Comparison of ENCODE assay signal across 8 cellular contexts in the genomic region with DNA sequence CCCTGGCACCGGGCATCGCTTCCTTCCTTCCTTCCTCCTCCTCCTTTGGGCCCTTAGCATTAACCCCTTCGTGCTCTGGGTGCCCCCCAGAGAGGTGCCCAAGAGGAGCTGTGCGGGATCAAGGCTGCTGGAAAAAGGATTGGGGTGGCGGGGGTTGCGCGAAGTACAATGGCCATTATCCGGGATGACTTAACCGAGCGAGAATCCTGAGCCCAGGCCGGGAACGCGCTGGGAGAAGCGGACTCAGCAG. TPM values are rescaled to one million over a fixed set of nuclear protein-coding genes. Genes with fewer than 3 reads are reported as not detected.
DNase-seq lines count a peak whose midpoint lies in the region; ATAC-seq, FAIRE-seq and TF ChIP-seq lines count a peak whose summit lies in the region.

No MANE protein-coding gene starts in this region.

- POLR2A ChIA-PET in K562 (lab: Yijun Ruan, JAX), result interaction anchor here (0.7 to 6.6 kb wide), 13 partner anchors 8 to 226 kb away, joined by 3 to 103 read pairs (median 8); partner anchors contain the start of genes LMBR1L, RHEBL1, RND1 and TUBA1B

- peak overlapping the region; percentile 81 for H3K4me2 ChIP-seq in K562 (ENCODE audit: insufficient read depth, low read length)

- TF ChIP-seq CTCF in left ventricle myocardium inferior (IDR thresholded peaks at IDR 0.05; ENCODE audit: borderline replicate concordance), result no peak
- TF ChIP-seq CTCF in K562 (IDR thresholded peaks at IDR 0.05 in 2 of 3, conservative IDR thresholded peaks at IDR 0.05 in 1 of 3; ENCODE audit: insufficient read depth in 2 of 3, low read depth in 1 of 3, low read length in 3 of 3), result no peak
- TF ChIP-seq CTCF in upper lobe of left lung (IDR thresholded peaks at IDR 0.05), result no peak

- H3K27me3 ChIP-seq in left ventricle myocardium inferior (ENCODE audit: low read depth) (peaks cover 64% of the 10 kb centered on the region), K562 (ENCODE audit: control insufficient read depth in 2 of 2, insufficient read depth in 2 of 2, low read length in 2 of 2) (no peaks in the 10 kb centered on the region), upper lobe of left lung (peaks cover 0 to 53% (median 27%) of the 10 kb centered on the region in 4 donors)

- peak overlapping the region; percentile 92 for H2AFZ ChIP-seq in K562 (ENCODE audit: low read depth, low read length)

- H3K79me2 ChIP-seq in K562 (ENCODE audit: control insufficient read depth, insufficient read depth, low read length), result peaks cover 12% of the 10 kb centered on the region; the same call in 1 of the 3 replicates

- TF ChIP-seq POLR2A in K562 (conservative IDR thresholded peaks at IDR 0.05) (no peak), upper lobe of left lung (IDR thresholded peaks at IDR 0.05) (no peak), H54 (IDR thresholded peaks at IDR 0.05; ENCODE audit: low read depth, low read length) (no peak)

- CTCF ChIA-PET in K562 (lab: Yijun Ruan, JAX; ENCODE audit: low intra/inter-chr PET ratio), result interaction anchor here (0.6 to 1.8 kb wide), 5 partner anchors 19 to 142 kb away, joined by 3 to 15 read pairs (median 4); no protein-coding TSS in a partner anchor

- no peak for ATAC-seq in left cardiac atrium
- ATAC-seq in K562, result no peak
- no peak for ATAC-seq in upper lobe of left lung (ENCODE audit: low FRiP score in 2 of 2)

- H3K27ac ChIP-seq in left ventricle myocardium inferior (replicated peaks) (peak overlapping the region; percentile 4), K562 (ENCODE audit: extremely low read depth, low read depth, low read length) (peak overlapping the region; percentile 91), mesodermal cell (ENCODE audit: low read depth, low read length, severe bottlenecking) (no peak overlapping the region), upper lobe of left lung (peak overlapping the region in 2 of 4 donors; percentile 46 to 68)

- peak overlapping the region; percentile 65 to 85 for H3K9ac ChIP-seq in K562 (ENCODE audit: insufficient read depth in 1 of 2, low read depth in 2 of 2, low read length in 2 of 2)

- H3K9me3 ChIP-seq in left ventricle myocardium inferior (replicated peaks) (no peaks in the 10 kb centered on the region), K562 (replicated peaks; ENCODE audit: control insufficient read depth, insufficient read depth, low read depth, low read length) (no peaks in the 10 kb centered on the region), mesodermal cell (ENCODE audit: control insufficient read depth, low read length) (no peaks in the 10 kb centered on the region), upper lobe of left lung (no peaks in the 10 kb centered on the region)

- intact Hi-C loops in left ventricle myocardium inferior (cut with micrococcal nuclease), result no loop called here
- intact Hi-C loops in left cardiac atrium (cut with DNase I), result no loop called here
- intact Hi-C loops in K562 (cut with micrococcal nuclease), result loop anchor here (1.0 to 2.0 kb wide), 2 partner anchors 39 to 92 kb away; partner anchors contain the start of genes DDN and TUBA1B

- in situ Hi-C loops in K562 (cut with MboI), result no loop called here

- H3K4me3 ChIP-seq in left ventricle myocardium inferior (peak overlapping the region; percentile 59), K562 (peak overlapping the region; percentile 26), mesodermal cell (ENCODE audit: extremely low read depth, insufficient read depth, low read length, poor library complexity, severe bottlenecking) (peak overlapping the region; percentile 22), upper lobe of left lung (peak overlapping the region in 3 of 4 donors; percentile 28 to 43 (median 34))

- FAIRE-seq in K562 (lab: Jason Lieb, UNC) (no peak), H54 (lab: Jason Lieb, UNC) (no peak)

- H3K4me1 ChIP-seq in left ventricle myocardium inferior (peaks cover 75% of the 10 kb centered on the region), K562 (replicated peaks in 1 of 2; ENCODE audit: control insufficient read depth in 2 of 2, insufficient read depth in 2 of 2, low read length in 2 of 2) (peaks cover 73 to 74% of the 10 kb centered on the region in 2 experiments), mesodermal cell (ENCODE audit: control insufficient read depth, insufficient read depth, low read length, poor library complexity, severe bottlenecking) (peaks cover 25% of the 10 kb centered on the region), upper lobe of left lung (peaks cover 66 to 77% (median 70%) of the 10 kb centered on the region in 4 donors)

- no peaks in the 10 kb centered on the region for H3K9me1 ChIP-seq in K562 (ENCODE audit: control insufficient read depth, insufficient read depth, low read length)

- WGBS in K562 (ENCODE audit: insufficient coverage, low coverage, missing lambda C conversion rate), result 5% methylated on average over 14 of the region's 14 CpGs
- 1 to 6% methylated on average over 10 to 13 of the region's 14 CpGs for WGBS in mesodermal cell (ENCODE audit: insufficient coverage in 2 of 2), 2 experiments
- 0 to 3% methylated on average over 4 to 13 of the region's 14 CpGs for WGBS in upper lobe of left lung, 2 donors

- DNase-seq in left ventricle myocardium inferior (no peak), left cardiac atrium (no peak), K562 (ENCODE audit: extremely low read depth in 1 of 4, low spot score in 3 of 4) (no peak), upper lobe of left lung (no peak), medulla oblongata (ENCODE audit: extremely low spot score) (no peak), H54 (ENCODE audit: insufficient read length, low spot score) (no peak), NCI-H510A treated with DMSO at 0.1 percent for 48 hours (lab: John Stamatoyannopoulos, UW) (no peak)

- H3K36me3 ChIP-seq in left ventricle myocardium inferior (peaks cover 10% of the 10 kb centered on the region), K562 (ENCODE audit: control insufficient read depth, insufficient read depth, low read length) (peaks cover 4% of the 10 kb centered on the region; the same call in 1 of the 3 replicates), mesodermal cell (ENCODE audit: control insufficient read depth, insufficient read depth, low read length) (peaks cover 12% of the 10 kb centered on the region), upper lobe of left lung (peaks cover 0 to 4% (median 1%) of the 10 kb centered on the region in 4 donors)

- TF ChIP-seq RAD21 in K562 (CRISPR knock-in tag; conservative IDR thresholded peaks at IDR 0.05 in 1 of 2, IDR thresholded peaks at IDR 0.05 in 1 of 2), result no peak

- no TSS peak for BruUV-seq in K562 (replicated peaks; lab: Mats Ljungman, UMichigan)

- TF ChIP-seq EP300 in K562 (IDR thresholded peaks at IDR 0.05; ENCODE audit: low read length), result no peak
- TF ChIP-seq EP300 in upper lobe of left lung (IDR thresholded peaks at IDR 0.05), result no peak

- no peaks in the 10 kb centered on the region for H4K20me1 ChIP-seq in K562 (replicated peaks; ENCODE audit: control insufficient read depth, insufficient read depth, low read length)

RNA-seq across cellular contexts. Expression of gene DHH, which starts 2.8 kb away (rescaled TPM):
- total RNA-seq in left ventricle myocardium inferior (0.41 TPM), left cardiac atrium (1 to 10 TPM in 1 of 2 donors, under 1 TPM in 1; 0.97 to 1.0 TPM), K562 (2014; rRNA removed) (1.7 and 2.6 TPM in 2 replicates), K562 (2014; rRNA removed; fragmentation: Illumina TruSeq; extraction: Trizol) (0.40 and 0.45 TPM in 2 replicates), K562 (2015; rRNA removed; fragmentation: Illumina TruSeq; extraction: Trizol) (1.1 and 1.2 TPM in 2 replicates), K562 (2021) (2.2 and 2.3 TPM in 2 replicates), upper lobe of left lung (1 to 10 TPM in 2 of 6 donors, under 1 TPM in 3, not detected in 1; 0.39 to 3.1 (median 0.76) TPM)
- 2.7 and 5.1 TPM in 2 replicates for total RNA-seq in K562 (2011; cell fraction: chromatin; rRNA removed; ENCODE audit: low replicate concordance)
- 2.7 and 3.2 TPM in 2 replicates for total RNA-seq in K562 (2011; cell fraction: nucleolus; rRNA removed)
- total RNA-seq in K562 (2011; cell fraction: nucleoplasm; rRNA removed), result 2.7 and 3.6 TPM in 2 replicates
- polyA plus RNA-seq in K562 (2011; rRNA removed) (0.29 and 2.4 TPM in 2 replicates), K562 (2014; fragmentation: Illumina TruSeq; extraction: Trizol) (0.54 and 0.60 TPM in 2 replicates), K562 (2014; fragmentation: Nextera tagmentation; extraction: Ambion mirVana) (under 1 TPM; 0.07 to 0.11 TPM), K562 (2014; rRNA removed) (1.8 and 2.4 TPM in 2 replicates)
- polyA plus RNA-seq in K562 (2011; cell fraction: cytosol; rRNA removed), result 1.1 and 2.6 TPM in 2 replicates
- polyA plus RNA-seq in K562 (2011; cell fraction: nucleus; rRNA removed), result 1.0 and 4.5 TPM in 2 replicates
- 1.8 and 1.9 TPM in 2 replicates for polyA plus RNA-seq in K562 (2012)
- 0.53 and 1.9 TPM in 2 replicates for polyA minus RNA-seq in K562 (2011; rRNA and poly(A)+ RNA removed)
- 0.86 and 4.6 TPM in 2 replicates for polyA minus RNA-seq in K562 (2011; cell fraction: cytosol; rRNA and poly(A)+ RNA removed)
- polyA minus RNA-seq in K562 (2011; cell fraction: nucleus; rRNA and poly(A)+ RNA removed), result 1.1 and 6.0 TPM in 2 replicates
- polyA plus RNA-seq in mesodermal cell (2013, experiment 1 of 2), result 0.11 TPM
- 0.25 TPM for polyA plus RNA-seq in mesodermal cell (2013, experiment 2 of 2)

RNA-seq across cellular contexts. Expression of gene LMBR1L, which starts 18.9 kb away (rescaled TPM):
- total RNA-seq in left ventricle myocardium inferior (27.5 TPM), left cardiac atrium (10 to 100 TPM; 24.4 to 46.0 TPM), K562 (2014; rRNA removed) (31.6 and 32.1 TPM in 2 replicates), K562 (2014; rRNA removed; fragmentation: Illumina TruSeq; extraction: Trizol) (25.7 and 26.3 TPM in 2 replicates), K562 (2015; rRNA removed; fragmentation: Illumina TruSeq; extraction: Trizol) (26.9 and 27.8 TPM in 2 replicates), K562 (2021) (49.5 and 52.8 TPM in 2 replicates), upper lobe of left lung (100 to 1,000 TPM in 1 of 6 donors, 10 to 100 TPM in 5; 20.4 to 108 (median 57.7) TPM)
- 216 and 486 TPM in 2 replicates for total RNA-seq in K562 (2011; cell fraction: chromatin; rRNA removed; ENCODE audit: low replicate concordance)
- 269 and 303 TPM in 2 replicates for total RNA-seq in K562 (2011; cell fraction: nucleolus; rRNA removed)
- total RNA-seq in K562 (2011; cell fraction: nucleoplasm; rRNA removed), result 288 and 295 TPM in 2 replicates
- polyA plus RNA-seq in K562 (2011; rRNA removed) (57.0 and 99.6 TPM in 2 replicates), K562 (2014; fragmentation: Illumina TruSeq; extraction: Trizol) (45.4 and 54.3 TPM in 2 replicates), K562 (2014; fragmentation: Nextera tagmentation; extraction: Ambion mirVana) (1 to 10 TPM; 2.5 to 5.3 TPM), K562 (2014; rRNA removed) (31.1 and 40.4 TPM in 2 replicates)
- polyA plus RNA-seq in K562 (2011; cell fraction: cytosol; rRNA removed), result 46.3 and 55.0 TPM in 2 replicates
- polyA plus RNA-seq in K562 (2011; cell fraction: nucleus; rRNA removed), result 401 and 500 TPM in 2 replicates
- polyA plus RNA-seq in K562 (2012), result 40.7 and 72.9 TPM in 2 replicates
- 53.8 and 60.1 TPM in 2 replicates for polyA minus RNA-seq in K562 (2011; rRNA and poly(A)+ RNA removed)
- 26.1 and 27.5 TPM in 2 replicates for polyA minus RNA-seq in K562 (2011; cell fraction: cytosol; rRNA and poly(A)+ RNA removed)
- polyA minus RNA-seq in K562 (2011; cell fraction: nucleus; rRNA and poly(A)+ RNA removed), result 89.8 and 168 TPM in 2 replicates
- 84.0 TPM for polyA plus RNA-seq in mesodermal cell (2013, experiment 1 of 2)
- polyA plus RNA-seq in mesodermal cell (2013, experiment 2 of 2), result 67.7 TPM

RNA-seq across cellular contexts. Expression of gene RHEBL1, which starts 22.0 kb away (rescaled TPM):
- total RNA-seq in left ventricle myocardium inferior (not detected), left cardiac atrium (under 1 TPM; 0.24 to 0.41 TPM), K562 (2014; rRNA removed) (6.8 and 7.2 TPM in 2 replicates), K562 (2014; rRNA removed; fragmentation: Illumina TruSeq; extraction: Trizol) (8.2 and 8.5 TPM in 2 replicates), K562 (2015; rRNA removed; fragmentation: Illumina TruSeq; extraction: Trizol) (4.0 and 4.3 TPM in 2 replicates), K562 (2021) (7.7 and 8.8 TPM in 2 replicates), upper lobe of left lung (1 to 10 TPM in 2 of 6 donors, under 1 TPM in 2, not detected in 2; 0.97 to 1.4 (median 1.2) TPM)
- total RNA-seq in K562 (2011; cell fraction: chromatin; rRNA removed; ENCODE audit: low replicate concordance), result 4.6 and 10.2 TPM in 2 replicates
- total RNA-seq in K562 (2011; cell fraction: nucleolus; rRNA removed), result 9.2 and 10.9 TPM in 2 replicates
- total RNA-seq in K562 (2011; cell fraction: nucleoplasm; rRNA removed), result 6.1 and 7.3 TPM in 2 replicates
- polyA plus RNA-seq in K562 (2011; rRNA removed) (8.1 and 10.4 TPM in 2 replicates), K562 (2014; fragmentation: Illumina TruSeq; extraction: Trizol) (7.0 and 9.7 TPM in 2 replicates), K562 (2014; fragmentation: Nextera tagmentation; extraction: Ambion mirVana) (10 to 100 TPM; 27.4 to 36.1 TPM), K562 (2014; rRNA removed) (10.0 and 14.4 TPM in 2 replicates)
- polyA plus RNA-seq in K562 (2011; cell fraction: cytosol; rRNA removed), result 9.1 and 11.5 TPM in 2 replicates
- polyA plus RNA-seq in K562 (2011; cell fraction: nucleus; rRNA removed), result 13.8 and 23.9 TPM in 2 replicates
- 5.5 and 12.1 TPM in 2 replicates for polyA plus RNA-seq in K562 (2012)
- 5.4 and 5.5 TPM in 2 replicates for polyA minus RNA-seq in K562 (2011; rRNA and poly(A)+ RNA removed)
- polyA minus RNA-seq in K562 (2011; cell fraction: cytosol; rRNA and poly(A)+ RNA removed), result 3.2 and 3.9 TPM in 2 replicates
- polyA minus RNA-seq in K562 (2011; cell fraction: nucleus; rRNA and poly(A)+ RNA removed), result 2.3 and 4.0 TPM in 2 replicates
- 4.6 TPM for polyA plus RNA-seq in mesodermal cell (2013, experiment 1 of 2)
- polyA plus RNA-seq in mesodermal cell (2013, experiment 2 of 2), result 4.5 TPM

RNA-seq across cellular contexts. Expression of gene KMT2D, which starts 31.2 kb away (rescaled TPM):
- total RNA-seq in left ventricle myocardium inferior, result 38.5 TPM
- total RNA-seq in left cardiac atrium, result 10 to 100 TPM; 44.1 to 47.4 TPM
- total RNA-seq in K562 (2011; cell fraction: chromatin; rRNA removed; ENCODE audit: low replicate concordance), result 218 and 331 TPM in 2 replicates
- 143 and 150 TPM in 2 replicates for total RNA-seq in K562 (2011; cell fraction: nucleolus; rRNA removed)
- total RNA-seq in K562 (2011; cell fraction: nucleoplasm; rRNA removed), result 136 and 138 TPM in 2 replicates
- total RNA-seq in K562 (2014; rRNA removed), result 17.5 and 23.5 TPM in 2 replicates
- 10.5 and 10.6 TPM in 2 replicates for total RNA-seq in K562 (2014; rRNA removed; fragmentation: Illumina TruSeq; extraction: Trizol)
- total RNA-seq in K562 (2015; rRNA removed; fragmentation: Illumina TruSeq; extraction: Trizol), result 13.7 and 20.1 TPM in 2 replicates
- 89.5 and 93.7 TPM in 2 replicates for total RNA-seq in K562 (2021)
- polyA plus RNA-seq in K562 (2011; rRNA removed), result 9.9 and 15.2 TPM in 2 replicates
- 9.3 and 9.7 TPM in 2 replicates for polyA plus RNA-seq in K562 (2011; cell fraction: cytosol; rRNA removed)
- polyA plus RNA-seq in K562 (2011; cell fraction: nucleus; rRNA removed), result 68.2 and 72.0 TPM in 2 replicates
- polyA plus RNA-seq in K562 (2012), result 37.5 and 39.4 TPM in 2 replicates
- polyA plus RNA-seq in K562 (2014; fragmentation: Illumina TruSeq; extraction: Trizol), result 53.8 and 73.7 TPM in 2 replicates
- polyA plus RNA-seq in K562 (2014; fragmentation: Nextera tagmentation; extraction: Ambion mirVana), result 1 to 10 TPM in 1 of 2 experiments, under 1 TPM in 1; 0.22 to 1.4 TPM
- 33.3 and 42.1 TPM in 2 replicates for polyA plus RNA-seq in K562 (2014; rRNA removed)
- 18.1 and 20.1 TPM in 2 replicates for polyA minus RNA-seq in K562 (2011; rRNA and poly(A)+ RNA removed)
- polyA minus RNA-seq in K562 (2011; cell fraction: cytosol; rRNA and poly(A)+ RNA removed), result 58.5 and 91.1 TPM in 2 replicates
- polyA minus RNA-seq in K562 (2011; cell fraction: nucleus; rRNA and poly(A)+ RNA removed), result 19.0 and 36.2 TPM in 2 replicates
- 37.0 TPM for polyA plus RNA-seq in mesodermal cell (2013, experiment 1 of 2)
- polyA plus RNA-seq in mesodermal cell (2013, experiment 2 of 2), result 20.3 TPM
- total RNA-seq in upper lobe of left lung, result 100 to 1,000 TPM in 5 of 6 donors, 10 to 100 TPM in 1; 91.5 to 250 (median 112) TPM

RNA-seq across cellular contexts. Expression of gene TUBA1B, which starts 39.4 kb away (rescaled TPM):
- total RNA-seq in left ventricle myocardium inferior (318 TPM), left cardiac atrium (100 to 1,000 TPM; 577 to 615 TPM), K562 (2014; rRNA removed) (2,537 and 3,283 TPM in 2 replicates), K562 (2014; rRNA removed; fragmentation: Illumina TruSeq; extraction: Trizol) (1,855 and 2,189 TPM in 2 replicates), K562 (2015; rRNA removed; fragmentation: Illumina TruSeq; extraction: Trizol) (2,518 and 2,541 TPM in 2 replicates), K562 (2021) (2,355 and 2,486 TPM in 2 replicates), upper lobe of left lung (100 to 1,000 TPM in 5 of 6 donors, 10 to 100 TPM in 1; 87.0 to 764 (median 397) TPM)
- total RNA-seq in K562 (2011; cell fraction: chromatin; rRNA removed; ENCODE audit: low replicate concordance), result 273 and 624 TPM in 2 replicates
- total RNA-seq in K562 (2011; cell fraction: nucleolus; rRNA removed), result 655 and 684 TPM in 2 replicates
- 570 and 687 TPM in 2 replicates for total RNA-seq in K562 (2011; cell fraction: nucleoplasm; rRNA removed)
- polyA plus RNA-seq in K562 (2011; rRNA removed) (4,368 and 5,240 TPM in 2 replicates), K562 (2014; fragmentation: Illumina TruSeq; extraction: Trizol) (4,050 and 4,598 TPM in 2 replicates), K562 (2014; fragmentation: Nextera tagmentation; extraction: Ambion mirVana) (1,000 to 10,000 TPM; 2,987 to 4,624 TPM), K562 (2014; rRNA removed) (2,628 and 3,157 TPM in 2 replicates)
- 7,988 and 8,273 TPM in 2 replicates for polyA plus RNA-seq in K562 (2011; cell fraction: cytosol; rRNA removed)
- 1,151 and 1,577 TPM in 2 replicates for polyA plus RNA-seq in K562 (2011; cell fraction: nucleus; rRNA removed)
- 2,363 and 2,763 TPM in 2 replicates for polyA plus RNA-seq in K562 (2012)
- 3,490 and 4,253 TPM in 2 replicates for polyA minus RNA-seq in K562 (2011; rRNA and poly(A)+ RNA removed)
- 1,607 and 1,713 TPM in 2 replicates for polyA minus RNA-seq in K562 (2011; cell fraction: cytosol; rRNA and poly(A)+ RNA removed)
- 401 and 714 TPM in 2 replicates for polyA minus RNA-seq in K562 (2011; cell fraction: nucleus; rRNA and poly(A)+ RNA removed)
- 2,326 TPM for polyA plus RNA-seq in mesodermal cell (2013, experiment 1 of 2)
- polyA plus RNA-seq in mesodermal cell (2013, experiment 2 of 2), result 2,085 TPM
